In the genomic region with DNA sequence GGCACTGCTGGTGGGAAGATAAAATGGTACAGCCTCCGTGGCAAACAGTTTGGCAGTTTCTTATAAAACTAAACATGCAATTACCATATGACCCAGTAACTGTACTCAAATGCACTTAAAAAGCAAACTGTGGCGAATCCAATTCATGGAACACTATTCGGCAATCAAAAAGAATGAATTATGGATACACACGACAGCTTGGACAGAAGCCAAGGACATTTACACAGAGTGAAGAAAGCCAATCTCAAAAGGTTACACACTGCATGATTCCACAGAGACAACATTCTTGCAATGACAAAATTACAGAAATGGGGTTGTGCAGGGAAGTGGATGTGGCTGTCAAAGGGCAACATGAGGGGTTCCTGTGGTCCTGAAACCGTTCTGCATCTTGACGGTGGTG, we compare ENCODE assay signal across 20 cellular contexts.
DNase-seq lines count a peak whose midpoint lies in the region; TF ChIP-seq lines count a peak whose summit lies in the region.
"Had no signal": no experiment of that assay in that cellular context is flagged by ENCODE, and none has a peak within 500 bp of the region (broad histone marks: within the 10 kb centered on the region; RNA-seq: fewer than 3 reads in every experiment).

No MANE protein-coding gene starts in this region.

- no peak overlapping the region for H3K4me3 ChIP-seq in WERI-Rb-1 (ENCODE audit: low read depth, low read length)
- H3K4me3 ChIP-seq: SK-N-MC had no signal

- no peak for TF ChIP-seq POLR2A in erythroblast (IDR thresholded peaks at IDR 0.05; ENCODE audit: low read length)

- TF ChIP-seq CTCF in WERI-Rb-1 (IDR thresholded peaks at IDR 0.05; ENCODE audit: low read depth, low read length): no peak

- DNase-seq in NCI-H2227 (lab: John Stamatoyannopoulos, UW; ENCODE audit: unreplicated experiment): peak; percentile 4
- DNase-seq in NCI-H2227 treated with DMSO at 0.1 percent for 48 hours (lab: John Stamatoyannopoulos, UW): no peak
- peak; percentile 25 for DNase-seq in NCI-H69 (lab: John Stamatoyannopoulos, UW)
- no peak for DNase-seq in WERI-Rb-1
- DNase-seq in posterior vena cava (ENCODE audit: low spot score): peak; percentile 5
- no peak for DNase-seq in NCI-H1694 (lab: John Stamatoyannopoulos, UW)
- no peak for DNase-seq in NCI-H146 (lab: John Stamatoyannopoulos, UW)
- DNase-seq in erythroblast (lab: John Stamatoyannopoulos, UW): no peak
- DNase-seq: AML-193; Caco-2; CD4-positive, alpha-beta T cell; GDM1; H7; NCI-H1105 treated with DMSO at 0.1 percent for 48 hours; NCI-H187 treated with DMSO at 0.1 percent for 48 hours; NCI-H526; SHP77 had no signal

- no peaks in the 10 kb centered on the region for H3K9me3 ChIP-seq in WERI-Rb-1 (ENCODE audit: severe bottlenecking)
- H3K9me3 ChIP-seq: Caco-2 had no signal

- H3K27ac ChIP-seq in WERI-Rb-1: peak overlapping the region; percentile 89
- H3K27ac ChIP-seq: 22Rv1, HL-60, SK-N-MC had no signal

- intact Hi-C loops in posterior vena cava (cut with DNase I): no loop called here

- H3K27me3 ChIP-seq in WERI-Rb-1 (ENCODE audit: insufficient read depth, low read depth, severe bottlenecking): no peaks in the 10 kb centered on the region

- no peaks in the 10 kb centered on the region for H3K36me3 ChIP-seq in WERI-Rb-1

Comparison
In these comparisons a context has a peak if more than half of its experiments do, and no peak if none do; other contexts are left out.
1. DNase-seq: peak in NCI-H2227 (single experiment), NCI-H69 (single experiment) and posterior vena cava (single experiment); none in NCI-H2227 treated with DMSO at 0.1 percent for 48 hours (single experiment), WERI-Rb-1 (single experiment), NCI-H1694 (single experiment), NCI-H146 (single experiment) and erythroblast (0 of 2).